Comparison of ENCODE assay signal across 18 cellular contexts in the genomic region with DNA sequence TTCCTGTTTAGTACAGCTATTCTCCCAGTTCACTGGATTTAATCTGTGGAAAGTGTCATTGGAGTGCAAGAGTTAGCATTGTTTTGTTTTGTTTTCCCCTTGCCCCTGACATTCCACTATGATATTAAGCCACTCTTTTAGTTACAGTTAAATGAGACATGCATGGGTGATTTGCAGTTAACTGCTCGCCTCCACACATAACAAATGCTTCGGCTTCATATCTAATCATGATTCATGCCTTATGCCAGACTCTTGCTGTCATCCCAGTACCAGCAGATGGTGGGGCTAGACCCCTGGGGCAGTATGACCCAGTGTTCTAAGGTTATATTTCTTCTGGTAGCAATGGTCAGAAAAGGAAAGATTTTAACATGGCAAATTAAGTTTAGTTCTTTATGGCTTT.
A peak's percentile ranks its signal among the peaks of the same experiment; 100 is the strongest.
DNase-seq lines count a peak whose midpoint lies in the region; ATAC-seq, FAIRE-seq and TF ChIP-seq lines count a peak whose summit lies in the region.
"Had no signal": no experiment of that assay in that cellular context is flagged by ENCODE, and none has a peak within 500 bp of the region (broad histone marks: within the 10 kb centered on the region; RNA-seq: fewer than 3 reads in every experiment).

No MANE protein-coding gene starts in this region.

- H3K27me3 Mint-ChIP-seq in astrocyte (ENCODE audit: low read depth, unreplicated experiment) = no peaks in the 10 kb centered on the region
- H3K27me3 Mint-ChIP-seq in activated T-cell treated with anti-CD3 and anti-CD28 coated beads, Interleukin-2, amount 50 U/mL, for 72 hours (ENCODE audit: low read depth) = no peaks in the 10 kb centered on the region
- H3K27me3 Mint-ChIP-seq: central memory CD8-positive, alpha-beta T cell had no signal

- H3K9ac ChIP-seq in Karpas-422 (ENCODE audit: low read length) (no peak overlapping the region), astrocyte (ENCODE audit: low read length) (no peak overlapping the region)

- no peak for TF ChIP-seq CTCF in AG09309 (IDR thresholded peaks at IDR 0.05; ENCODE audit: control insufficient read depth, insufficient read depth, low read depth, low read length, missing control alignments)
- no peak for TF ChIP-seq CTCF in astrocyte (IDR thresholded peaks at IDR 0.05; ENCODE audit: insufficient read depth, low read depth, low read length)

- peak; percentile 64 for FAIRE-seq in astrocyte (lab: Jason Lieb, UNC)

- H3K36me3 Mint-ChIP-seq in astrocyte (ENCODE audit: low read depth, unreplicated experiment) = peaks cover 3% of the 10 kb centered on the region
- peaks cover 2 to 17% of the 10 kb centered on the region in 2 donors for H3K36me3 Mint-ChIP-seq in activated T-cell treated with anti-CD3 and anti-CD28 coated beads, Interleukin-2, amount 50 U/mL, for 72 hours (ENCODE audit: insufficient read depth in 2 of 2)

- peaks cover 8% of the 10 kb centered on the region for H3K4me1 Mint-ChIP-seq in astrocyte (ENCODE audit: low read depth, unreplicated experiment)
- no peaks in the 10 kb centered on the region for H3K4me1 Mint-ChIP-seq in activated T-cell treated with anti-CD3 and anti-CD28 coated beads, Interleukin-2, amount 50 U/mL, for 72 hours (ENCODE audit: low read depth)

- peak; percentile 17 for DNase-seq in AG09309 (ENCODE audit: low read depth)
- no peak for DNase-seq in Karpas-422
- peak; percentile 72 for DNase-seq in astrocyte (ENCODE audit: low read depth)
- DNase-seq in kidney glomerular epithelial cell (lab: John Stamatoyannopoulos, UW) = peak; percentile 85
- no peak for DNase-seq in activated T-cell treated with anti-CD3 and anti-CD28 coated beads, Interleukin-2, amount 50 U/mL, for 72 hours
- no peak for DNase-seq in H7
- no peak for DNase-seq in HuH-7 (ENCODE audit: low spot score)
- DNase-seq in mucosa of gallbladder (ENCODE audit: low spot score) = no peak
- DNase-seq: AML-193, MG63, NCI-H774, psoas muscle had no signal

- H3K79me2 ChIP-seq in Karpas-422 (ENCODE audit: low read length) (peaks cover 92% of the 10 kb centered on the region), astrocyte (ENCODE audit: insufficient read depth, low read length) (peaks cover 38% of the 10 kb centered on the region)

- H3K4me3 Mint-ChIP-seq in astrocyte (ENCODE audit: unreplicated experiment) = no peak overlapping the region
- H3K4me3 Mint-ChIP-seq in activated T-cell treated with anti-CD3 and anti-CD28 coated beads, Interleukin-2, amount 50 U/mL, for 72 hours = no peak overlapping the region
- H3K4me3 Mint-ChIP-seq: activated T-helper 1 cell treated with anti-CD3 and anti-CD28 coated beads, Interleukin-12 subunit alpha, Interleukin-12 subunit beta, Interleukin-2, Interleukin-4 antibody, amounts not matched to agents 30 ng/mL and 10 ng/mL and 1 ng/mL, durations not matched to agents 14 hours and 24 hours and 36 hours; central memory CD8-positive, alpha-beta T cell had no signal

- no peak overlapping the region for H3K27ac Mint-ChIP-seq in astrocyte (ENCODE audit: unreplicated experiment)
- H3K27ac Mint-ChIP-seq in activated T-cell treated with anti-CD3 and anti-CD28 coated beads, Interleukin-2, amount 50 U/mL, for 72 hours = no peak overlapping the region
- H3K27ac Mint-ChIP-seq: activated T-helper 1 cell treated with anti-CD3 and anti-CD28 coated beads, Interleukin-12 subunit alpha, Interleukin-12 subunit beta, Interleukin-2, Interleukin-4 antibody, amounts not matched to agents 30 ng/mL and 10 ng/mL and 1 ng/mL, durations not matched to agents 14 hours and 24 hours and 36 hours had no signal

- H3K4me2 ChIP-seq in Karpas-422 (ENCODE audit: low read depth, low read length, poor library complexity, severe bottlenecking) (no peak overlapping the region), astrocyte (ENCODE audit: low read length) (peak overlapping the region; percentile 39)

- peak overlapping the region; percentile 46; the same call in 1 of the 2 replicates for H3K27ac ChIP-seq in Karpas-422 (ENCODE audit: low read length)
- H3K27ac ChIP-seq in astrocyte (ENCODE audit: low read depth, low read length) = no peak overlapping the region
- H3K27ac ChIP-seq: psoas muscle, SJSA1 had no signal

- H3K9me2 ChIP-seq in Karpas-422 (replicated peaks; ENCODE audit: insufficient read depth, low read length) = no peaks in the 10 kb centered on the region

- peaks cover 32% of the 10 kb centered on the region for H3K36me3 ChIP-seq in Karpas-422 (ENCODE audit: insufficient read depth, low read length)
- no peaks in the 10 kb centered on the region for H3K36me3 ChIP-seq in astrocyte (ENCODE audit: insufficient read depth, low read length)
- H3K36me3 ChIP-seq in H7 (replicated peaks; ENCODE audit: control insufficient read depth, insufficient read depth, low read length) = peaks cover 1% of the 10 kb centered on the region

- H3K4me3 ChIP-seq in AG09309 (ENCODE audit: control insufficient read depth, low read depth, low read length) (no peak overlapping the region), Karpas-422 (ENCODE audit: low read length) (no peak overlapping the region), astrocyte (ENCODE audit: insufficient read depth, low read depth, low read length) (no peak overlapping the region), H7 (ENCODE audit: insufficient read depth, low read depth, low read length) (no peak overlapping the region)
- H3K4me3 ChIP-seq: HAP-1, lung, MG63, psoas muscle, SJSA1 had no signal

- H4K20me1 ChIP-seq in Karpas-422 (ENCODE audit: insufficient read depth, low read depth, low read length) (no peaks in the 10 kb centered on the region), astrocyte (ENCODE audit: insufficient read depth, low read length) (no peaks in the 10 kb centered on the region)

- H3K27me3 ChIP-seq in Karpas-422 (ENCODE audit: low read length) (no peaks in the 10 kb centered on the region), astrocyte (ENCODE audit: insufficient read depth, low read length) (no peaks in the 10 kb centered on the region), H7 (ENCODE audit: control insufficient read depth, insufficient read depth, low read length) (no peaks in the 10 kb centered on the region)
- H3K27me3 ChIP-seq: MG63, SJSA1 had no signal

- H3K9me3 Mint-ChIP-seq in astrocyte (ENCODE audit: unreplicated experiment) = no peaks in the 10 kb centered on the region
- H3K9me3 Mint-ChIP-seq in activated T-cell treated with anti-CD3 and anti-CD28 coated beads, Interleukin-2, amount 50 U/mL, for 72 hours = no peaks in the 10 kb centered on the region
- H3K9me3 Mint-ChIP-seq: activated T-helper 1 cell treated with anti-CD3 and anti-CD28 coated beads, Interleukin-12 subunit alpha, Interleukin-12 subunit beta, Interleukin-2, Interleukin-4 antibody, amounts not matched to agents 30 ng/mL and 10 ng/mL and 1 ng/mL, durations not matched to agents 14 hours and 24 hours and 36 hours; central memory CD8-positive, alpha-beta T cell had no signal

- H2AFZ ChIP-seq in Karpas-422 (ENCODE audit: low read length) = no peak overlapping the region
- H2AFZ ChIP-seq in astrocyte (ENCODE audit: low read depth, low read length) = no peak overlapping the region

- H3K9me3 ChIP-seq in Karpas-422 (ENCODE audit: low read length) (no peaks in the 10 kb centered on the region), astrocyte (ENCODE audit: insufficient read depth, low read depth, low read length) (no peaks in the 10 kb centered on the region)
- H3K9me3 ChIP-seq: HAP-1, MG63, psoas muscle, SJSA1 had no signal

- no peak for ATAC-seq in activated T-cell treated with anti-CD3 and anti-CD28 coated beads, Interleukin-2, amount 50 U/mL, for 72 hours (replicated peaks in 1 of 2)
- ATAC-seq: activated CD4-positive, CD25-positive, alpha-beta regulatory T cell treated with anti-CD3 and anti-CD28 coated beads, Interleukin-2, amount 50 U/mL, for 24 hours; psoas muscle had no signal

- peaks cover 9% of the 10 kb centered on the region for H3K4me1 ChIP-seq in Karpas-422 (ENCODE audit: low read length)
- H3K4me1 ChIP-seq in astrocyte (ENCODE audit: insufficient read depth, low read length) = peaks cover 4% of the 10 kb centered on the region
- H3K4me1 ChIP-seq: HAP-1, psoas muscle had no signal

Comparison
In these comparisons a context has a peak if more than half of its experiments do, and no peak if none do; other contexts are left out.
1. DNase-seq: peak in AG09309 (single experiment), astrocyte (single experiment) and kidney glomerular epithelial cell (single experiment); none in Karpas-422 (single experiment), activated T-cell treated with anti-CD3 and anti-CD28 coated beads, Interleukin-2, amount 50 U/mL, for 72 hours (0 of 2), H7 (single experiment), HuH-7 (single experiment) and mucosa of gallbladder (single experiment).